16 cellular contexts compared by ENCODE assay signal in the genomic region with DNA sequence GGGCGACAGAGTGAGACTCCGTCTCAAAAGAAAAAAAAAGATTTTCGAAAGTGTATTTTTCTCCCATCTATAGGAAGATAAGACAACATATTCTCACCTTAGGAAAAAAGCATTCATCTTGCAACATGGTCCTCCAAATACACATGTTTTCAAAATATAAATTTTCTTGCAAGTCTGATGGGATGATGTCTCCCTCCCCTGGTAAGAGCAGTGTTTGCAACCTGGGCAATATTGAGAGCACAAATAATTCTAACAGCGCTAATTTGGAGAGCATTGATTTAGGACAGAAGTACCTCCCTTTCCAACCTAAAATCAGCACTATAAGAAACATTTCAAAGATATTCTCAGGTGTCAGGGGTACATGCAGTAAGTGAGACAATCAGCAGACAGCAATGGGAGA.
DNase-seq lines count a peak whose midpoint lies in the region; ATAC-seq and TF ChIP-seq lines count a peak whose summit lies in the region.
"Had no signal": no experiment of that assay in that cellular context is flagged by ENCODE, and none has a peak within 500 bp of the region (broad histone marks: within the 10 kb centered on the region; RNA-seq: fewer than 3 reads in every experiment).

No MANE protein-coding gene starts in this region.

- CTCF ChIA-PET in activated CD8-positive, alpha-beta memory T cell treated with anti-CD3 and anti-CD28 coated beads, Interleukin-2, amount 10 ng/mL, durations not matched to agents 7 days and 5 days (lab: Charles Lee) = no interaction called here

- no peaks in the 10 kb centered on the region for H3K4me1 Mint-ChIP-seq in nephron progenitor cell
- no peaks in the 10 kb centered on the region for H3K4me1 Mint-ChIP-seq in activated CD8-positive, alpha-beta memory T cell treated with anti-CD3 and anti-CD28 coated beads, Interleukin-2, amount 10 ng/mL, durations not matched to agents 7 days and 5 days
- H3K4me1 Mint-ChIP-seq: activated CD4-positive, alpha-beta T cell treated with anti-CD3 and anti-CD28 coated beads for 36 hours had no signal

- DNase-seq in Daoy (ENCODE audit: low read depth) (peak; percentile 9), astrocyte of the hippocampus (ENCODE audit: low read depth, low spot score) (peak; percentile 3), nephron progenitor cell (no peak), NCI-H2196 (lab: John Stamatoyannopoulos, UW; ENCODE audit: unreplicated experiment) (no peak)
- no peak for DNase-seq in activated CD8-positive, alpha-beta memory T cell treated with anti-CD3 and anti-CD28 coated beads, Interleukin-2, amount 10 ng/mL, durations not matched to agents 7 days and 5 days
- DNase-seq: activated CD4-positive, alpha-beta T cell treated with anti-CD3 and anti-CD28 coated beads for 36 hours; cerebellar nuclear complex; EL; gastrocnemius medialis; left ventricle myocardium superior; NCI-H2081 treated with DMSO at 0.1 percent for 48 hours; nucleus accumbens; SHP77 treated with DMSO at 0.1 percent for 48 hours; stimulated activated naive CD8-positive, alpha-beta T cell treated with anti-CD3 and anti-CD28 coated beads, Interleukin-15, Interleukin-2, amounts not matched to agents 100 U/mL and 50 U/mL, for 24 hours had no signal

- no peak for TF ChIP-seq POLR2A in GM18505 (IDR thresholded peaks at IDR 0.05; ENCODE audit: borderline replicate concordance, extremely low read depth, insufficient read depth, insufficient read length)

- ATAC-seq in GM18505 (IDR thresholded peaks at IDR 0.05; ENCODE audit: unreplicated experiment) = no peak
- no peak for ATAC-seq in activated CD8-positive, alpha-beta memory T cell treated with anti-CD3 and anti-CD28 coated beads, Interleukin-2, amount 10 ng/mL, durations not matched to agents 7 days and 5 days
- ATAC-seq: activated CD4-positive, alpha-beta T cell treated with anti-CD3 and anti-CD28 coated beads for 36 hours; gastrocnemius medialis; left ventricle myocardium superior; stimulated activated naive CD8-positive, alpha-beta T cell treated with anti-CD3 and anti-CD28 coated beads, Interleukin-15, Interleukin-2, amounts not matched to agents 100 U/mL and 50 U/mL, for 24 hours had no signal

- H3K36me3 Mint-ChIP-seq in nephron progenitor cell (ENCODE audit: low read depth) = no peaks in the 10 kb centered on the region
- H3K36me3 Mint-ChIP-seq in activated CD8-positive, alpha-beta memory T cell treated with anti-CD3 and anti-CD28 coated beads, Interleukin-2, amount 10 ng/mL, durations not matched to agents 7 days and 5 days = no peaks in the 10 kb centered on the region

- TF ChIP-seq CTCF in LNCAP (IDR thresholded peaks at IDR 0.05) (peak; percentile 51), nephron progenitor cell (IDR thresholded peaks at IDR 0.05) (peak; percentile 46)

- H3K27ac Mint-ChIP-seq in nephron progenitor cell = no peak overlapping the region
- H3K27ac Mint-ChIP-seq in activated CD8-positive, alpha-beta memory T cell treated with anti-CD3 and anti-CD28 coated beads, Interleukin-2, amount 10 ng/mL, durations not matched to agents 7 days and 5 days = no peak overlapping the region
- H3K27ac Mint-ChIP-seq: activated CD4-positive, alpha-beta T cell treated with anti-CD3 and anti-CD28 coated beads for 36 hours had no signal

- no peaks in the 10 kb centered on the region for H3K9me3 Mint-ChIP-seq in nephron progenitor cell
- H3K9me3 Mint-ChIP-seq in activated CD8-positive, alpha-beta memory T cell treated with anti-CD3 and anti-CD28 coated beads, Interleukin-2, amount 10 ng/mL, durations not matched to agents 7 days and 5 days (ENCODE audit: low read depth) = no peaks in the 10 kb centered on the region

- H3K4me3 Mint-ChIP-seq in nephron progenitor cell = no peak overlapping the region
- no peak overlapping the region for H3K4me3 Mint-ChIP-seq in activated CD8-positive, alpha-beta memory T cell treated with anti-CD3 and anti-CD28 coated beads, Interleukin-2, amount 10 ng/mL, durations not matched to agents 7 days and 5 days
- H3K4me3 Mint-ChIP-seq: activated CD4-positive, alpha-beta T cell treated with anti-CD3 and anti-CD28 coated beads for 36 hours had no signal

- H3K27me3 Mint-ChIP-seq in nephron progenitor cell (ENCODE audit: low read depth, poor library complexity) = peaks cover 4% of the 10 kb centered on the region
- peaks cover 7% of the 10 kb centered on the region for H3K27me3 Mint-ChIP-seq in activated CD8-positive, alpha-beta memory T cell treated with anti-CD3 and anti-CD28 coated beads, Interleukin-2, amount 10 ng/mL, durations not matched to agents 7 days and 5 days

Comparison
In these comparisons a context has a peak if more than half of its experiments do, and no peak if none do; other contexts are left out.
1. DNase-seq: peak in Daoy (single experiment) and astrocyte of the hippocampus (single experiment); none in nephron progenitor cell (single experiment), NCI-H2196 (single experiment) and activated CD8-positive, alpha-beta memory T cell treated with anti-CD3 and anti-CD28 coated beads, Interleukin-2, amount 10 ng/mL, durations not matched to agents 7 days and 5 days (single experiment).